ENCODE assay signal across 8 cellular contexts in the genomic region with DNA sequence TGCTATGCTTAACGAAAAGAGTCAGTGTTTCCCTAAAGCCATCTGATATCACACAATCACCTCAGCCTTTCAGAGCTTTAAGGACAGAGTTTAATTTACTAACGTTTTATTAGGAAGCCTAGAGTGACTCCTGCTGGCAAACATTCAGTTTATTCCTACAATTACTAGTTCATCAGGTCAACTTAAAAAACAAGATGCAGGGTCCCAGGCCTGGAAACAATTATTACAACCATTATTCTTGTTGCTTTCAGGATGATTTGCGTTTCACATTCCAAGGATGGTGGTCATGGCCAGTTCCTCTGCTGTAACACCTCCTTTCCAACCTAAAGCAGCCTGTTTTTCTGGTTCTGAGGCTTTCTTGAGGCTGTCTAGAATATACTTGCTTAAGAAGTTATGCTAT. TPM values are rescaled to one million over a fixed set of nuclear protein-coding genes. Genes with fewer than 3 reads are reported as not detected.
A peak's percentile ranks its signal among the peaks of the same experiment; 100 is the strongest.
DNase-seq lines count a peak whose midpoint lies in the region; ATAC-seq, FAIRE-seq and TF ChIP-seq lines count a peak whose summit lies in the region.

No MANE protein-coding gene starts in this region.

- TF ChIP-seq CTCF in AG09319 (IDR thresholded peaks at IDR 0.05; ENCODE audit: low read depth, low read length) = peak; percentile 25
- TF ChIP-seq CTCF in GM13976 (IDR thresholded peaks at IDR 0.05; ENCODE audit: borderline replicate concordance, control extremely low read depth, extremely low read depth, insufficient read depth, missing control alignments) = peak; percentile 19

- no peak overlapping the region for H3K4me3 ChIP-seq in esophagus (ENCODE audit: low read depth in 1 of 2, low read length in 2 of 2)

- H3K9me3 ChIP-seq in esophagus (ENCODE audit: control insufficient read depth in 2 of 2, insufficient read depth in 1 of 2, low read depth in 1 of 2, low read length in 1 of 2) = no peaks in the 10 kb centered on the region

- peak; percentile 33 for FAIRE-seq in RCC 7860 (lab: Jason Lieb, UNC)

- ATAC-seq in GM21786 (IDR thresholded peaks at IDR 0.05; ENCODE audit: unreplicated experiment) = no peak

- no peak for DNase-seq in AG09319 (ENCODE audit: extremely low read depth, low read depth)
- DNase-seq in GM13976 (ENCODE audit: low spot score) = no peak
- DNase-seq in RCC 7860 (ENCODE audit: low spot score) = no peak
- DNase-seq in pons (ENCODE audit: low spot score) = peak; percentile 84
- DNase-seq in stimulated activated CD4-positive, alpha-beta T cell treated with anti-CD3 and anti-CD28 coated beads, Interleukin-1b, Interleukin-23, amount 100 ng/mL, for 48 hours = no peak
- DNase-seq in stimulated activated CD4-positive, alpha-beta T cell treated with anti-CD3 and anti-CD28 coated beads, Interleukin-2, amount 100 ng/mL, for 24 hours = no peak

- in situ Hi-C loops in GM13976 (cut with MboI; ENCODE audit: low sequenced_read_pairs, unreplicated experiment) = no loop called here

- 17 to 20% methylated on average over 3 of the region's 3 CpGs for WGBS in esophagus, 2 donors

- peak overlapping the region; percentile 47 to 64 for H3K27ac ChIP-seq in esophagus (ENCODE audit: low read depth in 2 of 2, low read length in 1 of 2)

- H3K27me3 ChIP-seq in esophagus (ENCODE audit: control insufficient read depth in 1 of 2, insufficient read depth in 2 of 2, low read length in 2 of 2) = no peaks in the 10 kb centered on the region

- H3K4me1 ChIP-seq in esophagus (ENCODE audit: control insufficient read depth in 2 of 2, insufficient read depth in 2 of 2, low read length in 1 of 2) = peaks cover 0 to 3% of the 10 kb centered on the region in 2 donors

- no peaks in the 10 kb centered on the region for H3K36me3 ChIP-seq in esophagus (ENCODE audit: control insufficient read depth in 2 of 2, insufficient read depth in 2 of 2, low read length in 1 of 2)

RNA-seq across cellular contexts. Expression of a gene that starts 1.5 kb away (rescaled TPM):
- 10 to 100 TPM in 1 of 2 donors, 1 to 10 TPM in 1; 9.0 to 16.8 TPM for polyA plus RNA-seq in esophagus

RNA-seq across cellular contexts. Expression of a gene that starts 46.0 kb away (rescaled TPM):
- 10 to 100 TPM in 1 of 2 donors, 1 to 10 TPM in 1; 7.1 to 15.3 TPM for polyA plus RNA-seq in esophagus

RNA-seq across cellular contexts. Expression of a gene that starts 55.9 kb away (rescaled TPM):
- 1 to 10 TPM; 5.1 to 6.9 TPM for polyA plus RNA-seq in esophagus
